Comparison of ENCODE assay signal across 8 cellular contexts in genomic region chr14:68780358-68781160, GRCh38. TPM values are rescaled to one million over a fixed set of nuclear protein-coding genes. Genes with fewer than 3 reads are reported as not detected.
DNase-seq lines count a peak whose midpoint lies in the region; ATAC-seq, FAIRE-seq and TF ChIP-seq lines count a peak whose summit lies in the region.

No MANE protein-coding gene starts in this region.

- H3K27me3 ChIP-seq in pancreas = no peaks in the 10 kb centered on the region

- H3K9me3 ChIP-seq in pancreas = no peaks in the 10 kb centered on the region

- no peaks in the 10 kb centered on the region for H3K36me3 Mint-ChIP-seq in activated naive CD4-positive, alpha-beta T cell treated with anti-CD3 and anti-CD28 coated beads for 36 hours (ENCODE audit: low read depth)
- H3K36me3 Mint-ChIP-seq in activated T-cell treated with anti-CD3 and anti-CD28 coated beads, Interleukin-2, amount 50 U/mL, for 72 hours (ENCODE audit: insufficient read depth in 2 of 2) = peaks cover 2 to 4% of the 10 kb centered on the region in 2 donors

- no peaks in the 10 kb centered on the region for H3K36me3 ChIP-seq in pancreas

- CTCF ChIA-PET in activated naive CD4-positive, alpha-beta T cell treated with anti-CD3 and anti-CD28 coated beads for 36 hours (lab: Charles Lee) = interaction anchor here (1.1 to 16.7 kb wide), 7 partner anchors 10 to 312 kb away, joined by 3 to 270 read pairs (median 4); no protein-coding TSS in a partner anchor

- peaks cover 46 to 65% (median 54%) of the 10 kb centered on the region in 3 donors for H3K4me1 ChIP-seq in pancreas

- H3K27ac ChIP-seq in pancreas = peak overlapping the region; percentile 51 to 100 (median 76)

- H3K9me3 Mint-ChIP-seq in activated naive CD4-positive, alpha-beta T cell treated with anti-CD3 and anti-CD28 coated beads for 36 hours = peaks cover 2% of the 10 kb centered on the region
- H3K9me3 Mint-ChIP-seq in activated T-cell treated with anti-CD3 and anti-CD28 coated beads, Interleukin-2, amount 50 U/mL, for 72 hours = peaks cover 0 to 4% of the 10 kb centered on the region in 2 donors

- no peak for TF ChIP-seq CTCF in pancreas (IDR thresholded peaks at IDR 0.05)

- intact Hi-C loops in activated naive CD4-positive, alpha-beta T cell treated with anti-CD3 and anti-CD28 coated beads for 36 hours (cut with micrococcal nuclease) = loop anchor here (1.0 to 10.0 kb wide), 5 partner anchors 37 to 570 kb away; no protein-coding TSS in a partner anchor
- intact Hi-C loops in head of caudate nucleus (cut with DNase I) (no loop called here), pancreas (cut with DNase I) (loop anchor here in 2 of 3 donors (10.0 kb wide), 2 partner anchors 256 to 536 kb away; no protein-coding TSS in a partner anchor)

- peak overlapping the region; percentile 62 for H3K27ac Mint-ChIP-seq in activated naive CD4-positive, alpha-beta T cell treated with anti-CD3 and anti-CD28 coated beads for 36 hours
- H3K27ac Mint-ChIP-seq in activated T-cell treated with anti-CD3 and anti-CD28 coated beads, Interleukin-2, amount 50 U/mL, for 72 hours = peak overlapping the region; percentile 62

- no peak for ATAC-seq in activated T-cell treated with anti-CD3 and anti-CD28 coated beads, Interleukin-2, amount 50 U/mL, for 72 hours (replicated peaks in 1 of 2)
- ATAC-seq in pancreas = peak in 3 of 4 donors; percentile 26 to 34 (median 34)

- peak overlapping the region; percentile 61 for H3K4me3 Mint-ChIP-seq in activated naive CD4-positive, alpha-beta T cell treated with anti-CD3 and anti-CD28 coated beads for 36 hours
- peak overlapping the region; percentile 85 to 88 for H3K4me3 Mint-ChIP-seq in activated T-cell treated with anti-CD3 and anti-CD28 coated beads, Interleukin-2, amount 50 U/mL, for 72 hours

- H3K27me3 Mint-ChIP-seq in activated naive CD4-positive, alpha-beta T cell treated with anti-CD3 and anti-CD28 coated beads for 36 hours (ENCODE audit: low read depth) = no peaks in the 10 kb centered on the region
- H3K27me3 Mint-ChIP-seq in activated T-cell treated with anti-CD3 and anti-CD28 coated beads, Interleukin-2, amount 50 U/mL, for 72 hours (ENCODE audit: low read depth) = no peaks in the 10 kb centered on the region

- H3K4me3 ChIP-seq in pancreas = no peak overlapping the region

- no peak for FAIRE-seq in pancreas (lab: Jason Lieb, UNC)

- H3K4me1 Mint-ChIP-seq in activated naive CD4-positive, alpha-beta T cell treated with anti-CD3 and anti-CD28 coated beads for 36 hours (ENCODE audit: low read depth) = peaks cover 72% of the 10 kb centered on the region
- H3K4me1 Mint-ChIP-seq in activated T-cell treated with anti-CD3 and anti-CD28 coated beads, Interleukin-2, amount 50 U/mL, for 72 hours (ENCODE audit: low read depth) = peaks cover 73% of the 10 kb centered on the region

- WGBS in pancreas, 2 donors = 54 to 57% methylated on average over 7 of the region's 7 CpGs

- peak; percentile 48 for DNase-seq in activated naive CD4-positive, alpha-beta T cell treated with anti-CD3 and anti-CD28 coated beads for 36 hours
- no peak for DNase-seq in activated naive CD4-positive, alpha-beta T cell (lab: John Stamatoyannopoulos, UW)
- peak in 1 of 2 donors; percentile 40 for DNase-seq in activated T-cell treated with anti-CD3 and anti-CD28 coated beads, Interleukin-2, amount 50 U/mL, for 72 hours
- peak in 25 of 42 donors; percentile 24 to 69 (median 47) for DNase-seq in head of caudate nucleus
- peak in 5 of 6 donors; percentile 52 to 75 (median 62) for DNase-seq in pancreas
- DNase-seq in NCI-H2107 treated with DMSO at 0.1 percent for 48 hours (lab: John Stamatoyannopoulos, UW; ENCODE audit: unreplicated experiment) = no peak
- no peak for DNase-seq in GM19240 (ENCODE audit: insufficient read length, low spot score)
- no peak for DNase-seq in NCI-H1092 treated with DMSO at 0.1 percent for 48 hours (lab: John Stamatoyannopoulos, UW)

RNA-seq across cellular contexts. Expression of gene ZFP36L1, which starts 12.3 kb away (rescaled TPM):
- 10 to 100 TPM; 76.8 to 85.1 TPM for total RNA-seq in activated naive CD4-positive, alpha-beta T cell treated with anti-CD3 and anti-CD28 coated beads for 36 hours
- total RNA-seq in activated T-cell treated with anti-CD3 and anti-CD28 coated beads, Interleukin-2, amount 50 U/mL, for 72 hours = 10 to 100 TPM; 95.0 TPM
- 100 to 1,000 TPM; 121 to 310 (median 212) TPM for total RNA-seq in pancreas
- 100 to 1,000 TPM in 1 of 2 donors, 10 to 100 TPM in 1; 63.7 to 150 TPM for polyA plus RNA-seq in pancreas

Comparison
In these comparisons a context has a peak if more than half of its experiments do, and no peak if none do; other contexts are left out.
1. DNase-seq: peak in activated naive CD4-positive, alpha-beta T cell treated with anti-CD3 and anti-CD28 coated beads for 36 hours (single experiment), head of caudate nucleus (25 of 42) and pancreas (5 of 6); none in activated naive CD4-positive, alpha-beta T cell (0 of 4), NCI-H2107 treated with DMSO at 0.1 percent for 48 hours (single experiment), GM19240 (single experiment) and NCI-H1092 treated with DMSO at 0.1 percent for 48 hours (single experiment).
2. ATAC-seq: peak in pancreas (3 of 4); none in activated T-cell treated with anti-CD3 and anti-CD28 coated beads, Interleukin-2, amount 50 U/mL, for 72 hours (0 of 2).